8 cellular contexts compared by ENCODE assay signal in genomic region chr14:59123975-59124374, GRCh38.
DNase-seq lines count a peak whose midpoint lies in the region; ATAC-seq and TF ChIP-seq lines count a peak whose summit lies in the region.

No MANE protein-coding gene starts in this region.

- no peaks in the 10 kb centered on the region for H3K79me2 ChIP-seq in DOHH2 (ENCODE audit: control insufficient read depth, low read length)

- no peak overlapping the region for H3K4me3 Mint-ChIP-seq in mesothelial cell of epicardium

- no peaks in the 10 kb centered on the region for H3K9me3 Mint-ChIP-seq in mesothelial cell of epicardium

- H3K9me2 ChIP-seq in DOHH2 (replicated peaks; ENCODE audit: control insufficient read depth, low read length): no peaks in the 10 kb centered on the region

- H3K9me3 ChIP-seq in DOHH2 (ENCODE audit: control insufficient read depth, insufficient read depth, low read length) (no peaks in the 10 kb centered on the region), left lung (no peaks in the 10 kb centered on the region), uterus (no peaks in the 10 kb centered on the region)

- DNase-seq in astrocyte of the hippocampus (ENCODE audit: low read depth, low spot score) (peak; percentile 41), mesothelial cell of epicardium (ENCODE audit: low spot score in 2 of 2, unreplicated experiment in 2 of 2) (no peak), HK-2 (ENCODE audit: unreplicated experiment) (no peak), cerebellar nuclear complex (lab: John Stamatoyannopoulos, UW) (no peak), left lung (no peak), uterus (no peak)

- no peaks in the 10 kb centered on the region for H3F3A ChIP-seq in DOHH2 (ENCODE audit: control insufficient read depth, insufficient read depth)

- no peaks in the 10 kb centered on the region for H3K36me3 ChIP-seq in DOHH2 (ENCODE audit: control insufficient read depth, low read length)
- no peaks in the 10 kb centered on the region for H3K36me3 ChIP-seq in left lung
- H3K36me3 ChIP-seq in uterus: no peaks in the 10 kb centered on the region

- ATAC-seq in left lung: no peak

- peak; percentile 49 for TF ChIP-seq CTCF in DOHH2 (IDR thresholded peaks at IDR 0.05; ENCODE audit: low read depth, low read length, poor library complexity, severe bottlenecking)
- peak; percentile 58 for TF ChIP-seq CTCF in LNCAP (IDR thresholded peaks at IDR 0.05)
- peak; percentile 20 for TF ChIP-seq CTCF in mesothelial cell of epicardium (IDR thresholded peaks at IDR 0.05; ENCODE audit: unreplicated experiment)
- no peak for TF ChIP-seq CTCF in left lung (IDR thresholded peaks at IDR 0.05)
- TF ChIP-seq CTCF in uterus (IDR thresholded peaks at IDR 0.05): no peak

- H3K27me3 Mint-ChIP-seq in mesothelial cell of epicardium (ENCODE audit: low read depth): no peaks in the 10 kb centered on the region

- no peak overlapping the region for H3K4me3 ChIP-seq in DOHH2 (ENCODE audit: low read length)
- no peak overlapping the region for H3K4me3 ChIP-seq in left lung
- no peak overlapping the region for H3K4me3 ChIP-seq in uterus

- no peaks in the 10 kb centered on the region for H4K20me1 ChIP-seq in DOHH2 (ENCODE audit: control insufficient read depth, insufficient read depth, low read depth, low read length)

- H3K27me3 ChIP-seq in DOHH2 (ENCODE audit: control insufficient read depth, low read length): peaks cover 12% of the 10 kb centered on the region
- H3K27me3 ChIP-seq in left lung: no peaks in the 10 kb centered on the region
- no peaks in the 10 kb centered on the region for H3K27me3 ChIP-seq in uterus

- intact Hi-C loops in left lung (cut with DNase I) (no loop called here), uterus (cut with DNase I; ENCODE audit: low total_unique reads) (no loop called here)

- H3K27ac ChIP-seq in DOHH2 (ENCODE audit: low read depth, low read length) (no peak overlapping the region), left lung (no peak overlapping the region), uterus (no peak overlapping the region)

- H3K4me1 ChIP-seq in DOHH2 (ENCODE audit: control insufficient read depth, low read length) (peaks cover 14% of the 10 kb centered on the region), left lung (no peaks in the 10 kb centered on the region), uterus (no peaks in the 10 kb centered on the region)

- peaks cover 14% of the 10 kb centered on the region for H3K4me1 Mint-ChIP-seq in mesothelial cell of epicardium

- no peak overlapping the region for H3K27ac Mint-ChIP-seq in mesothelial cell of epicardium

- no peak for TF ChIP-seq POLR2A in uterus (IDR thresholded peaks at IDR 0.05)

- H3K4me2 ChIP-seq in DOHH2 (ENCODE audit: low read length): no peak overlapping the region

- no peaks in the 10 kb centered on the region for H3K36me3 Mint-ChIP-seq in mesothelial cell of epicardium

Comparison
In these comparisons a context has a peak if more than half of its experiments do, and no peak if none do; other contexts are left out.
1. CTCF ChIP-seq: peak in DOHH2 (single experiment), LNCAP (single experiment) and mesothelial cell of epicardium (single experiment); none in left lung (0 of 2) and uterus (0 of 4).